ENCODE assay signal across 25 cellular contexts in the genomic region with DNA sequence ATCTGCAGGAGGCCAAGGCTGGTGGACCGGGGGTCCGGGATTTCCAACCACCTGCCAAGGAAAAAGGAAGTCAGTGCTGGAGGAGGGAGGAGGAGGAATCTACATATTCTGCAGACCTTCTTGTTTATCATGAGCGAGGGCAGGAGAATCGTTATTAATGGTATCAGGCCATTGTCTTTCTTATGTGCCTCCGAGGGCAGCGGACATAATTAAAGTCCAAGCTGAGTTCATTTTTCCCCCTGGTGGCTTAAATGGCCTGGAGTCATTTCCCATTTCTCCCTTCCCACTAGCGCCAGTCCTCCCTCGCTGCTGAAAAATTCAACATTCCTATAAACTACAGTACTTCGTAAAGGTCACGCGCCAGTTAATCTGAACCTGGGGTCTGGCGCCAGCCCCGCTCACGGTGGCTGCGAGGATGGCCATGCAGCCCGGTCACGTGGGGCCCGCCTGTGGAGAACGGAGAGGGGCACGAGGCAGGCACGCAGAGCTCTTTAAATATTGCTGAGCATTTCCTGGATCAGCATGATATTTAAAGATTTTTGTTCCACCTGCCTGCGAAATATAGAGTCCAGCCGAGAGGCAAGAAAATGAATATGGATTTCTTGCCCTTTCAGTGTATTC.
"Had no signal": no experiment of that assay in that cellular context is flagged by ENCODE, and none has a peak within 500 bp of the region (broad histone marks: within the 10 kb centered on the region; RNA-seq: fewer than 3 reads in every experiment).

No MANE protein-coding gene starts in this region.

- H3K36me3 Mint-ChIP-seq: activated naive CD4-positive, alpha-beta T cell treated with anti-CD3 and anti-CD28 coated beads, Interleukin-2, amount 50 U/mL, for 24 hours had no signal

- H3K4me3 Mint-ChIP-seq: activated CD4-positive, alpha-beta T cell treated with anti-CD3 and anti-CD28 coated beads for 36 hours; activated CD8-positive, alpha-beta T cell treated with anti-CD3 and anti-CD28 coated beads, Interleukin-2, amount 10 ng/mL, durations not matched to agents 7 days and 5 days; activated naive CD4-positive, alpha-beta T cell treated with anti-CD3 and anti-CD28 coated beads, Interleukin-2, amount 50 U/mL, for 24 hours had no signal

- H3K27ac Mint-ChIP-seq: activated CD4-positive, alpha-beta T cell treated with anti-CD3 and anti-CD28 coated beads for 36 hours; activated CD8-positive, alpha-beta T cell treated with anti-CD3 and anti-CD28 coated beads, Interleukin-2, amount 10 ng/mL, durations not matched to agents 7 days and 5 days; activated naive CD4-positive, alpha-beta T cell treated with anti-CD3 and anti-CD28 coated beads, Interleukin-2, amount 50 U/mL, for 24 hours had no signal

- H3K9me3 ChIP-seq: Peyer's patch, SJCRH30, SK-N-SH had no signal

- H3K9me3 Mint-ChIP-seq: activated naive CD4-positive, alpha-beta T cell treated with anti-CD3 and anti-CD28 coated beads, Interleukin-2, amount 50 U/mL, for 24 hours had no signal

- H3K36me3 ChIP-seq: Peyer's patch, SJCRH30 had no signal

- H3K4me3 ChIP-seq: Peyer's patch, SJCRH30 had no signal

- H3K27ac ChIP-seq: Peyer's patch, RWPE1, SJCRH30, VCaP had no signal

- ATAC-seq: activated CD4-positive, alpha-beta T cell treated with anti-CD3 and anti-CD28 coated beads for 36 hours; activated CD8-positive, alpha-beta T cell treated with anti-CD3 and anti-CD28 coated beads, Interleukin-2, amount 10 ng/mL, durations not matched to agents 7 days and 5 days had no signal

- H3K4me1 ChIP-seq: Peyer's patch had no signal

- DNase-seq: activated CD4-positive, alpha-beta T cell treated with anti-CD3 and anti-CD28 coated beads for 36 hours; activated CD4-positive, alpha-beta T cell treated with anti-CD3 and anti-CD28 coated beads, Interleukin-2, amount 50 U/mL, for 4 hours; activated CD8-positive, alpha-beta memory T cell treated with anti-CD3 and anti-CD28 coated beads, Interleukin-2, amount 50 U/mL, for 48 hours; activated CD8-positive, alpha-beta T cell treated with anti-CD3 and anti-CD28 coated beads, Interleukin-2, amount 10 ng/mL, durations not matched to agents 7 days and 5 days; activated naive CD4-positive, alpha-beta T cell; activated T-cell treated with anti-CD3 and anti-CD28 coated beads, Interleukin-2, amount 50 U/mL, for 1 hour; aorta; central memory CD4-positive, alpha-beta T cell; Karpas-422; NCI-H1048; NCI-H146; NCI-H187 treated with DMSO at 0.1 percent for 48 hours; NCI-H2081 treated with DMSO at 0.1 percent for 48 hours; NCI-H510A treated with DMSO at 0.1 percent for 48 hours; NCI-H69; NK-92 treated with Interleukin-12 subunit alpha and Interleukin-12 subunit beta, amount 100 ng/mL, for 24 hours; OCI-M1; Peyer's patch; Right ventricle myocardium superior; SJCRH30; SK-N-SH; T-helper 1 cell had no signal

- H3K4me2 ChIP-seq: SK-N-SH had no signal

- H3K4me1 Mint-ChIP-seq: activated CD4-positive, alpha-beta T cell treated with anti-CD3 and anti-CD28 coated beads for 36 hours; activated naive CD4-positive, alpha-beta T cell treated with anti-CD3 and anti-CD28 coated beads, Interleukin-2, amount 50 U/mL, for 24 hours had no signal

- H3K9ac ChIP-seq: SK-N-SH had no signal

- H3K27me3 ChIP-seq: Peyer's patch, SJCRH30 had no signal
